16 cellular contexts compared by ENCODE assay signal in the genomic region with DNA sequence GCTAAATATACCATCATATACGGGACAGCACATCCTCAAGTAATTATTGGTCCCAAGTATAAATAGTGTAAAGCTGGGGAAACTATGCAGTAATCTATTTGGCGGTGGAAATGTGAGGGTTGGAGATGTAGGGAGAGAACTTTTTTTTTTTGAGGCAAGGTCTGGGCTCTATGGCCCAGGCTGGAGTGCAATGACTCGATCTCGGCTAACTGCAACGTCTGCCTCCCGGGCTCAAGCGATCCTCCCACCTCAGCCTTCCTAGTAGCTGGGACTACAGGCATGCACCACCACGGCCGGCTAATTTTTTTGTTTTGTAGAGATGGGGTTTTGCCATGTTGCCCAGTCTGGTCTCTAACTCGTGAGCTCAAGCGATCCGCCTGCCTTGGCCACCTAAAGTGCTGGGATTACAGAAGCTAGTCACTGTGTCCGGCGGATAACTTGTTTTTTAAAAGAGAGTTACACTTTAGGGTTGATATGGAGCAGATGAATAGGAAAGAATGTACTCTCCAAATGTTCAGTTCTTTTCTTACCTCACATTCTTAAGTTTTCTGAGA. TPM values are rescaled to one million over a fixed set of nuclear protein-coding genes. Genes with fewer than 3 reads are reported as not detected.
DNase-seq lines count a peak whose midpoint lies in the region; ATAC-seq and TF ChIP-seq lines count a peak whose summit lies in the region.
"Had no signal": no experiment of that assay in that cellular context is flagged by ENCODE, and none has a peak within 500 bp of the region (broad histone marks: within the 10 kb centered on the region; RNA-seq: fewer than 3 reads in every experiment).

No MANE protein-coding gene starts in this region.

- no peaks in the 10 kb centered on the region for H3K27me3 Mint-ChIP-seq in CD4-positive, CD25-positive, alpha-beta regulatory T cell
- H3K27me3 Mint-ChIP-seq in activated CD8-positive, alpha-beta T cell treated with anti-CD3 and anti-CD28 coated beads, Interleukin-2, amount 10 ng/mL, durations not matched to agents 7 days and 5 days (ENCODE audit: low read depth): no peaks in the 10 kb centered on the region

- no peak overlapping the region for H3K4ac ChIP-seq in mesendoderm (ENCODE audit: low read depth, low read length)

- peaks cover 6% of the 10 kb centered on the region; the same call in 1 of the 2 replicates for H4K20me1 ChIP-seq in DOHH2 (ENCODE audit: control insufficient read depth, insufficient read depth, low read depth, low read length)

- H4K5ac ChIP-seq in mesendoderm (ENCODE audit: low read length): no peak overlapping the region

- H2BK120ac ChIP-seq in mesendoderm (ENCODE audit: low read depth, low read length): no peak overlapping the region

- peak overlapping the region; percentile 27 for H3K4me3 ChIP-seq in CD4-positive, CD25-positive, alpha-beta regulatory T cell (ENCODE audit: low read depth, low read length)
- H3K4me3 ChIP-seq in DOHH2 (ENCODE audit: low read length) (peak overlapping the region; percentile 99), mesendoderm (ENCODE audit: low read length) (no peak overlapping the region), HAP-1 (no peak overlapping the region), vagina (no peak overlapping the region)

- no peaks in the 10 kb centered on the region for H3K9me2 ChIP-seq in DOHH2 (replicated peaks; ENCODE audit: control insufficient read depth, low read length)

- H3K36me3 Mint-ChIP-seq in CD4-positive, CD25-positive, alpha-beta regulatory T cell: peaks cover 8% of the 10 kb centered on the region
- peaks cover 39% of the 10 kb centered on the region for H3K36me3 Mint-ChIP-seq in activated CD8-positive, alpha-beta T cell treated with anti-CD3 and anti-CD28 coated beads, Interleukin-2, amount 10 ng/mL, durations not matched to agents 7 days and 5 days (ENCODE audit: low read depth)

- no peak for TF ChIP-seq CTCF in DOHH2 (IDR thresholded peaks at IDR 0.05; ENCODE audit: low read depth, low read length, poor library complexity, severe bottlenecking)
- no peak for TF ChIP-seq CTCF in vagina (IDR thresholded peaks at IDR 0.05)

- no peaks in the 10 kb centered on the region for H3K9me3 Mint-ChIP-seq in CD4-positive, CD25-positive, alpha-beta regulatory T cell
- no peaks in the 10 kb centered on the region for H3K9me3 Mint-ChIP-seq in activated CD8-positive, alpha-beta T cell treated with anti-CD3 and anti-CD28 coated beads, Interleukin-2, amount 10 ng/mL, durations not matched to agents 7 days and 5 days (ENCODE audit: insufficient read depth)

- H3K23ac ChIP-seq in mesendoderm (ENCODE audit: low read length): no peak overlapping the region

- no peak overlapping the region for H3K18ac ChIP-seq in mesendoderm (ENCODE audit: low read length)

- H3F3A ChIP-seq in DOHH2 (ENCODE audit: control insufficient read depth, insufficient read depth): peaks cover 10% of the 10 kb centered on the region; the same call in 1 of the 2 replicates

- no peak overlapping the region for H3K27ac ChIP-seq in CD4-positive, CD25-positive, alpha-beta regulatory T cell (ENCODE audit: insufficient read depth, low read length, poor library complexity, severe bottlenecking)
- no peak overlapping the region for H3K27ac ChIP-seq in DOHH2 (ENCODE audit: low read depth, low read length)
- H3K27ac ChIP-seq in mesendoderm (ENCODE audit: low read depth, low read length): no peak overlapping the region
- no peak overlapping the region for H3K27ac ChIP-seq in vagina

- peaks cover 66% of the 10 kb centered on the region for H3K79me2 ChIP-seq in DOHH2 (ENCODE audit: control insufficient read depth, low read length)
- H3K79me2 ChIP-seq in mesendoderm (ENCODE audit: control insufficient read depth, insufficient read depth, low read length): peaks cover 13% of the 10 kb centered on the region

- WGBS in mesendoderm (ENCODE audit: extremely low coverage, insufficient coverage, low lambda C conversion rate): no CpG with 5 or more reads among the region's 14 CpGs

- H3K79me1 ChIP-seq in mesendoderm (ENCODE audit: low read length): peaks cover 10% of the 10 kb centered on the region

- no peaks in the 10 kb centered on the region for H3K9me3 ChIP-seq in CD4-positive, CD25-positive, alpha-beta regulatory T cell (ENCODE audit: control insufficient read depth in 2 of 2, low read length in 2 of 2)
- H3K9me3 ChIP-seq in DOHH2 (ENCODE audit: control insufficient read depth, insufficient read depth, low read length) (no peaks in the 10 kb centered on the region), HAP-1 (no peaks in the 10 kb centered on the region), vagina (no peaks in the 10 kb centered on the region)

- H3K4me1 Mint-ChIP-seq in CD4-positive, CD25-positive, alpha-beta regulatory T cell: peaks cover 28 to 62% (median 49%) of the 10 kb centered on the region in 4 donors
- H3K4me1 Mint-ChIP-seq in activated CD8-positive, alpha-beta T cell treated with anti-CD3 and anti-CD28 coated beads, Interleukin-2, amount 10 ng/mL, durations not matched to agents 7 days and 5 days (ENCODE audit: low read depth): peaks cover 56% of the 10 kb centered on the region

- POLR2A ChIA-PET in activated CD8-positive, alpha-beta T cell treated with anti-CD3 and anti-CD28 coated beads, Interleukin-2, amount 10 ng/mL, durations not matched to agents 7 days and 5 days (lab: Charles Lee): interaction anchor here (0.6 kb wide), 1 partner anchor 983 kb away, joined by 3 read pairs; no protein-coding TSS in a partner anchor

- H3K36me3 ChIP-seq in CD4-positive, CD25-positive, alpha-beta regulatory T cell (ENCODE audit: control insufficient read depth, insufficient read depth, low read length): peaks cover 4% of the 10 kb centered on the region
- peaks cover 42% of the 10 kb centered on the region for H3K36me3 ChIP-seq in DOHH2 (ENCODE audit: control insufficient read depth, low read length)
- H3K36me3 ChIP-seq in mesendoderm (ENCODE audit: control insufficient read depth, insufficient read depth, low read length): no peaks in the 10 kb centered on the region
- no peaks in the 10 kb centered on the region for H3K36me3 ChIP-seq in HAP-1 (replicated peaks)
- H3K36me3 ChIP-seq in vagina: no peaks in the 10 kb centered on the region

- no peak overlapping the region for H2BK15ac ChIP-seq in mesendoderm (replicated peaks; ENCODE audit: low read depth)

- H4K8ac ChIP-seq in mesendoderm (ENCODE audit: low read depth, low read length): no peak overlapping the region

- CTCF ChIA-PET in activated CD8-positive, alpha-beta T cell treated with anti-CD3 and anti-CD28 coated beads, Interleukin-2, amount 10 ng/mL, durations not matched to agents 7 days and 5 days (lab: Charles Lee): interaction anchor here (0.9 to 12.2 kb wide), 4 partner anchors 9 to 83 kb away, joined by 3 to 179 read pairs (median 3); no protein-coding TSS in a partner anchor

- no peak overlapping the region for H2BK5ac ChIP-seq in mesendoderm (ENCODE audit: low read length)

- no peak overlapping the region for H3K9ac ChIP-seq in mesendoderm (ENCODE audit: low read length)

- no peak for DNase-seq in CD4-positive, CD25-positive, alpha-beta regulatory T cell
- DNase-seq in activated CD8-positive, alpha-beta T cell treated with anti-CD3 and anti-CD28 coated beads, Interleukin-2, amount 10 ng/mL, durations not matched to agents 7 days and 5 days: no peak
- DNase-seq in mesendoderm: no peak
- no peak for DNase-seq in retina
- DNase-seq in HAP-1 (ENCODE audit: low spot score in 2 of 2): no peak
- DNase-seq in vagina (ENCODE audit: extremely low spot score in 2 of 2): no peak
- DNase-seq in NCI-H82 treated with DMSO at 0.1 percent for 48 hours (lab: John Stamatoyannopoulos, UW; ENCODE audit: unreplicated experiment): no peak
- DNase-seq: activated CD8-positive, alpha-beta memory T cell treated with anti-CD3 and anti-CD28 coated beads, Interleukin-2, amount 50 U/mL, for 48 hours; COR-L47; foreskin fibroblast; GOT3; NCI-H1417 treated with DMSO at 0.1 percent for 48 hours; NCI-H526 treated with DMSO at 0.1 percent for 48 hours; Right ventricle myocardium superior had no signal

- ATAC-seq in CD4-positive, CD25-positive, alpha-beta regulatory T cell (ENCODE audit: low read depth in 2 of 2): no peak
- ATAC-seq in activated CD8-positive, alpha-beta T cell treated with anti-CD3 and anti-CD28 coated beads, Interleukin-2, amount 10 ng/mL, durations not matched to agents 7 days and 5 days: no peak

- in situ Hi-C loops in HAP-1 (cut with MboI; ENCODE audit: low sequenced_read_pairs): no loop called here

- peaks cover 37% of the 10 kb centered on the region for H3K4me1 ChIP-seq in CD4-positive, CD25-positive, alpha-beta regulatory T cell (ENCODE audit: control insufficient read depth, insufficient read depth, low read length, poor library complexity, severe bottlenecking)
- H3K4me1 ChIP-seq in DOHH2 (ENCODE audit: control insufficient read depth, low read length): peaks cover 35% of the 10 kb centered on the region
- peaks cover 7% of the 10 kb centered on the region for H3K4me1 ChIP-seq in mesendoderm (ENCODE audit: control insufficient read depth, low read depth, low read length)
- peaks cover 17% of the 10 kb centered on the region for H3K4me1 ChIP-seq in HAP-1
- H3K4me1 ChIP-seq in vagina: peaks cover 40% of the 10 kb centered on the region

- no peaks in the 10 kb centered on the region for H3K27me3 ChIP-seq in CD4-positive, CD25-positive, alpha-beta regulatory T cell (ENCODE audit: control insufficient read depth, insufficient read depth, low read length)
- no peaks in the 10 kb centered on the region for H3K27me3 ChIP-seq in DOHH2 (ENCODE audit: control insufficient read depth, low read length)
- no peaks in the 10 kb centered on the region for H3K27me3 ChIP-seq in mesendoderm (ENCODE audit: insufficient read depth, low read length, poor library complexity)
- H3K27me3 ChIP-seq in HAP-1 (ENCODE audit: low read depth): no peaks in the 10 kb centered on the region
- no peaks in the 10 kb centered on the region for H3K27me3 ChIP-seq in vagina

- H2AK5ac ChIP-seq in mesendoderm (ENCODE audit: low read length): no peak overlapping the region

- no peak for TF ChIP-seq POLR2A in vagina (IDR thresholded peaks at IDR 0.05)

- intact Hi-C loops in vagina (cut with DNase I): no loop called here

- peak overlapping the region; percentile 100 for H3K4me2 ChIP-seq in DOHH2 (ENCODE audit: low read length)
- H3K4me2 ChIP-seq in mesendoderm (ENCODE audit: low read length): no peak overlapping the region

- H3K4me3 Mint-ChIP-seq in CD4-positive, CD25-positive, alpha-beta regulatory T cell: peak overlapping the region; percentile 68 to 98 (median 86)
- H3K4me3 Mint-ChIP-seq in activated CD8-positive, alpha-beta T cell treated with anti-CD3 and anti-CD28 coated beads, Interleukin-2, amount 10 ng/mL, durations not matched to agents 7 days and 5 days: peak overlapping the region; percentile 98

- peak overlapping the region; percentile 17 for H3K56ac ChIP-seq in mesendoderm (ENCODE audit: low read length)

- H3K27ac Mint-ChIP-seq in CD4-positive, CD25-positive, alpha-beta regulatory T cell: peak overlapping the region; percentile 9 to 94 (median 53)
- peak overlapping the region; percentile 13 for H3K27ac Mint-ChIP-seq in activated CD8-positive, alpha-beta T cell treated with anti-CD3 and anti-CD28 coated beads, Interleukin-2, amount 10 ng/mL, durations not matched to agents 7 days and 5 days

RNA-seq across cellular contexts. Expression of a gene that starts 1.9 kb away (rescaled TPM):
- 23.0 TPM for total RNA-seq in CD4-positive, CD25-positive, alpha-beta regulatory T cell
- polyA plus RNA-seq in CD4-positive, CD25-positive, alpha-beta regulatory T cell: 10 to 100 TPM; 57.6 to 74.7 (median 66.6) TPM
- total RNA-seq in activated CD8-positive, alpha-beta T cell treated with anti-CD3 and anti-CD28 coated beads, Interleukin-2, amount 10 ng/mL, durations not matched to agents 7 days and 5 days: 10 to 100 TPM; 83.1 to 87.1 TPM
- polyA plus RNA-seq in mesendoderm (2013, experiment 1 of 2): 39.6 TPM
- 38.7 TPM for polyA plus RNA-seq in mesendoderm (2013, experiment 2 of 2)
- total RNA-seq in vagina: 19.4 TPM

RNA-seq across cellular contexts. Expression of a gene that starts 2.6 kb away (rescaled TPM):
- 6.9 TPM for total RNA-seq in CD4-positive, CD25-positive, alpha-beta regulatory T cell
- polyA plus RNA-seq in CD4-positive, CD25-positive, alpha-beta regulatory T cell: 10 to 100 TPM in 1 of 4 donors, 1 to 10 TPM in 3; 7.3 to 11.9 (median 8.4) TPM
- total RNA-seq in activated CD8-positive, alpha-beta T cell treated with anti-CD3 and anti-CD28 coated beads, Interleukin-2, amount 10 ng/mL, durations not matched to agents 7 days and 5 days: 10 to 100 TPM; 26.3 to 26.8 TPM
- polyA plus RNA-seq in mesendoderm (2013, experiment 1 of 2): 33.7 TPM
- polyA plus RNA-seq in mesendoderm (2013, experiment 2 of 2): 35.5 TPM
- total RNA-seq in vagina: 31.7 TPM

RNA-seq across cellular contexts. Expression of a gene that starts 49.6 kb away (rescaled TPM):
- total RNA-seq in CD4-positive, CD25-positive, alpha-beta regulatory T cell: not detected
- under 1 TPM in 1 of 4 donors, not detected in 3; 0.09 TPM for polyA plus RNA-seq in CD4-positive, CD25-positive, alpha-beta regulatory T cell
- not detected for total RNA-seq in activated CD8-positive, alpha-beta T cell treated with anti-CD3 and anti-CD28 coated beads, Interleukin-2, amount 10 ng/mL, durations not matched to agents 7 days and 5 days
- not detected for polyA plus RNA-seq in mesendoderm (2013, experiment 1 of 2)
- polyA plus RNA-seq in mesendoderm (2013, experiment 2 of 2): not detected
- not detected for total RNA-seq in vagina
- total RNA-seq: lower leg skin, Right ventricle myocardium superior had no signal

RNA-seq across cellular contexts. Expression of a gene that starts 54.0 kb away (rescaled TPM):
- 16.0 TPM for total RNA-seq in CD4-positive, CD25-positive, alpha-beta regulatory T cell
- polyA plus RNA-seq in CD4-positive, CD25-positive, alpha-beta regulatory T cell: 10 to 100 TPM; 35.8 to 51.4 (median 38.8) TPM
- 10 to 100 TPM; 14.9 to 16.3 TPM for total RNA-seq in activated CD8-positive, alpha-beta T cell treated with anti-CD3 and anti-CD28 coated beads, Interleukin-2, amount 10 ng/mL, durations not matched to agents 7 days and 5 days
- 30.8 TPM for polyA plus RNA-seq in mesendoderm (2013, experiment 1 of 2)
- 31.2 TPM for polyA plus RNA-seq in mesendoderm (2013, experiment 2 of 2)
- 22.1 TPM for total RNA-seq in vagina

Comparison
In these comparisons a context has a peak if more than half of its experiments do, and no peak if none do; other contexts are left out.
1. H3K4me3 ChIP-seq: peak in CD4-positive, CD25-positive, alpha-beta regulatory T cell (single experiment) and DOHH2 (single experiment); none in mesendoderm (single experiment), HAP-1 (single experiment) and vagina (0 of 2).